Comparison of ENCODE assay signal across 5 cellular contexts in the genomic region with DNA sequence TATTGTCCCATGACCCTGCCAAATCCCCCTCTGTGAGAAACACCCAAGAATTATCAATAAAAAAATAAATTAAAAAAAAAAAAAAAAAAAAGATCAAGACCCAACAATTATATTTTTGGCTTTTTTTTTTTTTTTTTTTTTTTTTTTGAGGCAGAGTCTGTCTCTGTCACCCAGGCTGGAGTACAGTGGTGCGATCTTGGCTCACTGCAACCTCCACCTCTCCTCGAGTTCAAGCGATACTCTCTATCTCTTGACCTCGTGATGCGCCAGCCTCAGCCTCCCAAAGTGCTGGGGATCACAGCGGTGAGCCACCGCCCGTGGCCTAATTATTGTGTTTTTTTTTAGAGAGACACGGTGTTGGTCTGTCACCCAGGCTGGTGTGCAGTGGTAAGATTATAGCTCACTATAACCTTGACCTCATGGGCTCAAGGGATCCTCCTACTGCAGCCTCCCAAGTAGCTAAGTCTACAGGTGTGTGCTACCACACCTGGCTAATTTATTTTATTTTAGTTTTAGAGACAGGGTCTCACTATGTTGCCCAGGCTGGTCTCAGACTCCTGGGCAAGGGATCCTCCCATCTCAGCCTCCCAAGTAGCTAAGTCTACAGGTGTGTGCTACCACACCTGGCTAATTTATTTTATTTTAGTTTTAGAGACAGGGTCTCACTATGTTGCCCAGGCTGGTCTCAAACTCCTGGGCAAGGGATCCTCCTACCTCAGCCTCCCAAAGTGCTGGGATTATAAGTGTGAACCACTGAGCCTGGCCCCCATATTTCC. TPM values are rescaled to one million over a fixed set of nuclear protein-coding genes. Genes with fewer than 3 reads are reported as not detected.
A peak's percentile ranks its signal among the peaks of the same experiment; 100 is the strongest.
DNase-seq lines count a peak whose midpoint lies in the region; ATAC-seq, FAIRE-seq and TF ChIP-seq lines count a peak whose summit lies in the region.
"Not testable (repeated sequence)": the region's sequence is repeated elsewhere in the genome, so short reads cannot be mapped to it uniquely, and the experiment has no call there.

No MANE protein-coding gene starts in this region.

- H3K27me3 ChIP-seq in Panc1 (ENCODE audit: control insufficient read depth, insufficient read depth, low read length); WERI-Rb-1 (ENCODE audit: insufficient read depth, low read depth, severe bottlenecking); K562 (ENCODE audit: control insufficient read depth in 2 of 2, insufficient read depth in 2 of 2, low read length in 2 of 2); osteoblast (ENCODE audit: insufficient read depth, low read length): not testable (repeated sequence)

- in situ Hi-C loops in Panc1 (cut with HindIII; ENCODE audit: low pct_unique_long_range_greater_than_20kb, low sequenced_read_pairs); K562 (cut with MboI): not testable (repeated sequence)

- H3K79me2 ChIP-seq in K562 (ENCODE audit: control insufficient read depth, insufficient read depth, low read length); osteoblast (ENCODE audit: insufficient read depth, low read length): not testable (repeated sequence)

- POLR2A ChIA-PET in HEK293 (lab: Yijun Ruan, JAX); K562 (lab: Yijun Ruan, JAX): not testable (repeated sequence)
- POLR2A ChIA-PET in Panc1 (lab: Charles Lee), result interaction anchor here (0.6 kb wide), 1 partner anchor 149 kb away, joined by 7 read pairs; no protein-coding TSS in a partner anchor

- not testable (repeated sequence) for H3K4me2 ChIP-seq in K562 (ENCODE audit: insufficient read depth, low read length); osteoblast (ENCODE audit: insufficient read depth, low read length)

- WGBS in K562 (ENCODE audit: insufficient coverage, low coverage, missing lambda C conversion rate), result 63% methylated on average over 9 of the region's 9 CpGs

- H3K9ac ChIP-seq in K562 (ENCODE audit: insufficient read depth in 1 of 2, low read depth in 2 of 2, low read length in 2 of 2), result not testable (repeated sequence)

- ATAC-seq in Panc1 (peak; percentile 54; the same call in 1 of the 2 replicates), K562 (peak; percentile 54)

- H3K9me1 ChIP-seq in K562 (ENCODE audit: control insufficient read depth, insufficient read depth, low read length), result not testable (repeated sequence)

- BruUV-seq in Panc1 (replicated peaks; lab: Mats Ljungman, UMichigan); K562 (replicated peaks; lab: Mats Ljungman, UMichigan): not testable (repeated sequence)

- H3K4me3 ChIP-seq in HEK293 (ENCODE audit: low read depth, low read length); Panc1 (ENCODE audit: low read depth in 2 of 2, low read length in 2 of 2); WERI-Rb-1 (ENCODE audit: low read depth, low read length); K562; osteoblast (ENCODE audit: insufficient read depth, low read length): not testable (repeated sequence)

- H4K20me1 ChIP-seq in K562 (replicated peaks; ENCODE audit: control insufficient read depth, insufficient read depth, low read length); osteoblast (ENCODE audit: insufficient read depth, low read length): not testable (repeated sequence)

- not testable (repeated sequence) for FAIRE-seq in K562 (lab: Jason Lieb, UNC)

- TF ChIP-seq POLR2A in K562 (conservative IDR thresholded peaks at IDR 0.05), result not testable (repeated sequence)

- not testable (repeated sequence) for H2AFZ ChIP-seq in K562 (ENCODE audit: low read depth, low read length); osteoblast (ENCODE audit: low read length)

- not testable (repeated sequence) for TF ChIP-seq RAD21 in K562 (CRISPR knock-in tag; conservative IDR thresholded peaks at IDR 0.05 in 1 of 2, IDR thresholded peaks at IDR 0.05 in 1 of 2)

- H3K4me1 ChIP-seq in HEK293 (ENCODE audit: control insufficient read depth, insufficient read depth, low read length); Panc1 (ENCODE audit: control insufficient read depth, insufficient read depth, low read length); K562 (replicated peaks in 1 of 2; ENCODE audit: control insufficient read depth in 2 of 2, insufficient read depth in 2 of 2, low read length in 2 of 2); osteoblast (ENCODE audit: insufficient read depth, low read length): not testable (repeated sequence)

- intact Hi-C loops in Panc1 (cut with micrococcal nuclease; ENCODE audit: unreplicated experiment); K562 (cut with micrococcal nuclease): not testable (repeated sequence)

- not testable (repeated sequence) for TF ChIP-seq CTCF in HEK293 (tag by site-specific recombination; IDR thresholded peaks at IDR 0.05); Panc1 (IDR thresholded peaks at IDR 0.05); WERI-Rb-1 (IDR thresholded peaks at IDR 0.05; ENCODE audit: low read depth, low read length); K562 (IDR thresholded peaks at IDR 0.05 in 2 of 3, conservative IDR thresholded peaks at IDR 0.05 in 1 of 3; ENCODE audit: insufficient read depth in 2 of 3, low read depth in 1 of 3, low read length in 3 of 3); osteoblast (IDR thresholded peaks at IDR 0.05; ENCODE audit: extremely low read depth, low read depth, low read length)

- not testable (repeated sequence) for TF ChIP-seq EP300 in K562 (IDR thresholded peaks at IDR 0.05; ENCODE audit: low read length)

- H3K9me3 ChIP-seq in HEK293 (ENCODE audit: control insufficient read depth, insufficient read depth, low read depth, low read length); Panc1 (ENCODE audit: control insufficient read depth, insufficient read depth, low read depth, low read length); WERI-Rb-1 (ENCODE audit: severe bottlenecking); K562 (replicated peaks; ENCODE audit: control insufficient read depth, insufficient read depth, low read depth, low read length); osteoblast (ENCODE audit: low read depth, low read length): not testable (repeated sequence)

- H3K27ac ChIP-seq in HEK293 (ENCODE audit: extremely low read depth, low read depth, low read length); Panc1 (ENCODE audit: low read length); K562 (ENCODE audit: extremely low read depth, low read depth, low read length); osteoblast (ENCODE audit: low read depth, low read length): not testable (repeated sequence)
- 0 out of 2 replicates have a peak overlapping the region, but pooled peaks have one; percentile 51 for H3K27ac ChIP-seq in WERI-Rb-1

- CTCF ChIA-PET in HEK293 (lab: Yijun Ruan, JAX), result interaction anchor here (0.6 kb wide), 1 partner anchor 17 kb away, joined by 4 read pairs; no protein-coding TSS in a partner anchor
- CTCF ChIA-PET in Panc1 (lab: Charles Lee); K562 (lab: Yijun Ruan, JAX; ENCODE audit: low intra/inter-chr PET ratio): not testable (repeated sequence)

- peaks cover 4 to 31% of the 10 kb centered on the region in 2 experiments; a peak in 2 of 3 replicates for H3K36me3 ChIP-seq in HEK293 (ENCODE audit: control insufficient read depth in 2 of 2, insufficient read depth in 1 of 2, low read length in 2 of 2)
- not testable (repeated sequence) for H3K36me3 ChIP-seq in Panc1 (ENCODE audit: control insufficient read depth, insufficient read depth, low read length)
- peaks cover 55% of the 10 kb centered on the region for H3K36me3 ChIP-seq in WERI-Rb-1
- peaks cover 38% of the 10 kb centered on the region for H3K36me3 ChIP-seq in K562 (ENCODE audit: control insufficient read depth, insufficient read depth, low read length)
- peaks cover 30% of the 10 kb centered on the region for H3K36me3 ChIP-seq in osteoblast (ENCODE audit: insufficient read depth, low read length)

- DNase-seq in Panc1 (ENCODE audit: low read depth, low spot score); WERI-Rb-1; K562 (ENCODE audit: extremely low read depth in 1 of 4, low spot score in 3 of 4): not testable (repeated sequence)
- peak; percentile 19 for DNase-seq in osteoblast (ENCODE audit: insufficient read length, low spot score, missing footprints)

RNA-seq across cellular contexts. Expression of gene NDUFAF1, which starts 18.1 kb away (rescaled TPM):
- total RNA-seq in Panc1 (2021; ENCODE audit: unreplicated experiment) (18.0 TPM), K562 (2014; rRNA removed) (38.1 and 44.9 TPM in 2 replicates), K562 (2014; rRNA removed; fragmentation: Illumina TruSeq; extraction: Trizol) (43.5 and 53.1 TPM in 2 replicates), K562 (2015; rRNA removed; fragmentation: Illumina TruSeq; extraction: Trizol) (33.7 and 36.2 TPM in 2 replicates), K562 (2021) (28.7 and 29.5 TPM in 2 replicates), osteoblast (21.4 and 22.4 TPM in 2 replicates)
- polyA plus RNA-seq in Panc1 (2012; ENCODE audit: insufficient read length), result 14.1 TPM
- total RNA-seq in K562 (2011; cell fraction: chromatin; rRNA removed; ENCODE audit: low replicate concordance), result 23.9 and 33.1 TPM in 2 replicates
- total RNA-seq in K562 (2011; cell fraction: nucleolus; rRNA removed), result 16.5 and 17.4 TPM in 2 replicates
- 17.2 and 25.4 TPM in 2 replicates for total RNA-seq in K562 (2011; cell fraction: nucleoplasm; rRNA removed)
- polyA plus RNA-seq in K562 (2011; rRNA removed) (28.9 and 45.0 TPM in 2 replicates), K562 (2014; fragmentation: Illumina TruSeq; extraction: Trizol) (33.2 and 40.6 TPM in 2 replicates), K562 (2014; fragmentation: Nextera tagmentation; extraction: Ambion mirVana) (10 to 100 TPM; 87.0 to 93.4 TPM), K562 (2014; rRNA removed) (46.8 TPM in 2 replicates)
- polyA plus RNA-seq in K562 (2011; cell fraction: cytosol; rRNA removed), result 10.9 and 23.7 TPM in 2 replicates
- polyA plus RNA-seq in K562 (2011; cell fraction: nucleus; rRNA removed), result 4.9 and 9.6 TPM in 2 replicates
- polyA plus RNA-seq in K562 (2012), result 16.8 and 35.5 TPM in 2 replicates
- polyA minus RNA-seq in K562 (2011; rRNA and poly(A)+ RNA removed), result 22.6 and 24.8 TPM in 2 replicates
- 7.1 and 8.2 TPM in 2 replicates for polyA minus RNA-seq in K562 (2011; cell fraction: cytosol; rRNA and poly(A)+ RNA removed)
- polyA minus RNA-seq in K562 (2011; cell fraction: nucleus; rRNA and poly(A)+ RNA removed), result 3.8 and 10.8 TPM in 2 replicates

RNA-seq across cellular contexts. Expression of gene RTF1, which starts 32.7 kb away (rescaled TPM):
- 43.5 TPM for total RNA-seq in Panc1 (2021; ENCODE audit: unreplicated experiment)
- 36.7 TPM for polyA plus RNA-seq in Panc1 (2012; ENCODE audit: insufficient read length)
- 19.7 and 32.4 TPM in 2 replicates for total RNA-seq in K562 (2011; cell fraction: chromatin; rRNA removed; ENCODE audit: low replicate concordance)
- total RNA-seq in K562 (2011; cell fraction: nucleolus; rRNA removed), result 10.7 and 11.7 TPM in 2 replicates
- total RNA-seq in K562 (2011; cell fraction: nucleoplasm; rRNA removed), result 18.3 and 24.4 TPM in 2 replicates
- total RNA-seq in K562 (2014; rRNA removed), result 26.4 and 28.7 TPM in 2 replicates
- total RNA-seq in K562 (2014; rRNA removed; fragmentation: Illumina TruSeq; extraction: Trizol), result 28.2 and 31.3 TPM in 2 replicates
- 33.0 and 34.0 TPM in 2 replicates for total RNA-seq in K562 (2015; rRNA removed; fragmentation: Illumina TruSeq; extraction: Trizol)
- 23.3 and 31.5 TPM in 2 replicates for total RNA-seq in K562 (2021)
- 33.4 and 40.7 TPM in 2 replicates for polyA plus RNA-seq in K562 (2011; rRNA removed)
- polyA plus RNA-seq in K562 (2011; cell fraction: cytosol; rRNA removed), result 16.4 and 22.4 TPM in 2 replicates
- 8.8 and 15.8 TPM in 2 replicates for polyA plus RNA-seq in K562 (2011; cell fraction: nucleus; rRNA removed)
- polyA plus RNA-seq in K562 (2012), result 23.4 and 24.7 TPM in 2 replicates
- polyA plus RNA-seq in K562 (2014; fragmentation: Illumina TruSeq; extraction: Trizol), result 40.4 and 45.4 TPM in 2 replicates
- polyA plus RNA-seq in K562 (2014; fragmentation: Nextera tagmentation; extraction: Ambion mirVana), result 1 to 10 TPM; 7.6 to 9.1 TPM
- polyA plus RNA-seq in K562 (2014; rRNA removed), result 45.4 and 69.5 TPM in 2 replicates
- polyA minus RNA-seq in K562 (2011; rRNA and poly(A)+ RNA removed), result 25.8 and 26.4 TPM in 2 replicates
- 15.7 and 20.6 TPM in 2 replicates for polyA minus RNA-seq in K562 (2011; cell fraction: cytosol; rRNA and poly(A)+ RNA removed)
- 4.0 and 7.9 TPM in 2 replicates for polyA minus RNA-seq in K562 (2011; cell fraction: nucleus; rRNA and poly(A)+ RNA removed)
- total RNA-seq in osteoblast, result 26.1 and 29.2 TPM in 2 replicates

RNA-seq across cellular contexts. Expression of gene NUSAP1, which starts 51.5 kb away (rescaled TPM):
- 127 TPM for total RNA-seq in Panc1 (2021; ENCODE audit: unreplicated experiment)
- polyA plus RNA-seq in Panc1 (2012; ENCODE audit: insufficient read length), result 36.1 TPM
- total RNA-seq in K562 (2011; cell fraction: chromatin; rRNA removed; ENCODE audit: low replicate concordance), result 234 and 251 TPM in 2 replicates
- 126 and 136 TPM in 2 replicates for total RNA-seq in K562 (2011; cell fraction: nucleolus; rRNA removed)
- 128 and 146 TPM in 2 replicates for total RNA-seq in K562 (2011; cell fraction: nucleoplasm; rRNA removed)
- total RNA-seq in K562 (2014; rRNA removed), result 118 and 119 TPM in 2 replicates
- 254 and 285 TPM in 2 replicates for total RNA-seq in K562 (2014; rRNA removed; fragmentation: Illumina TruSeq; extraction: Trizol)
- total RNA-seq in K562 (2015; rRNA removed; fragmentation: Illumina TruSeq; extraction: Trizol), result 254 TPM in 2 replicates
- 143 and 152 TPM in 2 replicates for total RNA-seq in K562 (2021)
- polyA plus RNA-seq in K562 (2011; rRNA removed), result 224 and 266 TPM in 2 replicates
- polyA plus RNA-seq in K562 (2011; cell fraction: cytosol; rRNA removed), result 159 and 162 TPM in 2 replicates
- 224 and 229 TPM in 2 replicates for polyA plus RNA-seq in K562 (2011; cell fraction: nucleus; rRNA removed)
- 135 and 139 TPM in 2 replicates for polyA plus RNA-seq in K562 (2012)
- polyA plus RNA-seq in K562 (2014; fragmentation: Illumina TruSeq; extraction: Trizol), result 203 and 242 TPM in 2 replicates
- 100 to 1,000 TPM; 194 to 227 TPM for polyA plus RNA-seq in K562 (2014; fragmentation: Nextera tagmentation; extraction: Ambion mirVana)
- polyA plus RNA-seq in K562 (2014; rRNA removed), result 157 and 170 TPM in 2 replicates
- polyA minus RNA-seq in K562 (2011; rRNA and poly(A)+ RNA removed), result 197 and 206 TPM in 2 replicates
- 48.8 and 91.3 TPM in 2 replicates for polyA minus RNA-seq in K562 (2011; cell fraction: cytosol; rRNA and poly(A)+ RNA removed)
- 117 and 184 TPM in 2 replicates for polyA minus RNA-seq in K562 (2011; cell fraction: nucleus; rRNA and poly(A)+ RNA removed)
- total RNA-seq in osteoblast, result 10.9 and 14.1 TPM in 2 replicates

RNA-seq across cellular contexts. Expression of gene OIP5, which starts 51.8 kb away (rescaled TPM):
- 26.7 TPM for total RNA-seq in Panc1 (2021; ENCODE audit: unreplicated experiment)
- 12.8 TPM for polyA plus RNA-seq in Panc1 (2012; ENCODE audit: insufficient read length)
- total RNA-seq in K562 (2011; cell fraction: chromatin; rRNA removed; ENCODE audit: low replicate concordance), result 6.9 and 9.3 TPM in 2 replicates
- total RNA-seq in K562 (2011; cell fraction: nucleolus; rRNA removed), result 11.2 and 12.8 TPM in 2 replicates
- total RNA-seq in K562 (2011; cell fraction: nucleoplasm; rRNA removed), result 13.7 and 14.2 TPM in 2 replicates
- 31.7 and 48.1 TPM in 2 replicates for total RNA-seq in K562 (2014; rRNA removed)
- total RNA-seq in K562 (2014; rRNA removed; fragmentation: Illumina TruSeq; extraction: Trizol), result 35.3 and 42.0 TPM in 2 replicates
- total RNA-seq in K562 (2015; rRNA removed; fragmentation: Illumina TruSeq; extraction: Trizol), result 34.9 and 35.6 TPM in 2 replicates
- 35.7 and 36.1 TPM in 2 replicates for total RNA-seq in K562 (2021)
- polyA plus RNA-seq in K562 (2011; rRNA removed), result 38.0 and 54.8 TPM in 2 replicates
- 33.6 and 52.6 TPM in 2 replicates for polyA plus RNA-seq in K562 (2011; cell fraction: cytosol; rRNA removed)
- polyA plus RNA-seq in K562 (2011; cell fraction: nucleus; rRNA removed), result 12.2 and 20.1 TPM in 2 replicates
- polyA plus RNA-seq in K562 (2012), result 32.0 and 32.4 TPM in 2 replicates
- polyA plus RNA-seq in K562 (2014; fragmentation: Illumina TruSeq; extraction: Trizol), result 21.6 and 27.3 TPM in 2 replicates
- polyA plus RNA-seq in K562 (2014; fragmentation: Nextera tagmentation; extraction: Ambion mirVana), result 10 to 100 TPM in 1 of 2 experiments, 1 to 10 TPM in 1; 8.3 to 14.5 TPM
- polyA plus RNA-seq in K562 (2014; rRNA removed), result 40.2 and 47.9 TPM in 2 replicates
- 16.4 and 18.1 TPM in 2 replicates for polyA minus RNA-seq in K562 (2011; rRNA and poly(A)+ RNA removed)
- polyA minus RNA-seq in K562 (2011; cell fraction: cytosol; rRNA and poly(A)+ RNA removed), result 15.2 and 17.6 TPM in 2 replicates
- polyA minus RNA-seq in K562 (2011; cell fraction: nucleus; rRNA and poly(A)+ RNA removed), result 8.1 and 10.9 TPM in 2 replicates
- total RNA-seq in osteoblast, result 0.72 and 0.88 TPM in 2 replicates
